ENCODE assay signal across 8 cellular contexts in the genomic region with DNA sequence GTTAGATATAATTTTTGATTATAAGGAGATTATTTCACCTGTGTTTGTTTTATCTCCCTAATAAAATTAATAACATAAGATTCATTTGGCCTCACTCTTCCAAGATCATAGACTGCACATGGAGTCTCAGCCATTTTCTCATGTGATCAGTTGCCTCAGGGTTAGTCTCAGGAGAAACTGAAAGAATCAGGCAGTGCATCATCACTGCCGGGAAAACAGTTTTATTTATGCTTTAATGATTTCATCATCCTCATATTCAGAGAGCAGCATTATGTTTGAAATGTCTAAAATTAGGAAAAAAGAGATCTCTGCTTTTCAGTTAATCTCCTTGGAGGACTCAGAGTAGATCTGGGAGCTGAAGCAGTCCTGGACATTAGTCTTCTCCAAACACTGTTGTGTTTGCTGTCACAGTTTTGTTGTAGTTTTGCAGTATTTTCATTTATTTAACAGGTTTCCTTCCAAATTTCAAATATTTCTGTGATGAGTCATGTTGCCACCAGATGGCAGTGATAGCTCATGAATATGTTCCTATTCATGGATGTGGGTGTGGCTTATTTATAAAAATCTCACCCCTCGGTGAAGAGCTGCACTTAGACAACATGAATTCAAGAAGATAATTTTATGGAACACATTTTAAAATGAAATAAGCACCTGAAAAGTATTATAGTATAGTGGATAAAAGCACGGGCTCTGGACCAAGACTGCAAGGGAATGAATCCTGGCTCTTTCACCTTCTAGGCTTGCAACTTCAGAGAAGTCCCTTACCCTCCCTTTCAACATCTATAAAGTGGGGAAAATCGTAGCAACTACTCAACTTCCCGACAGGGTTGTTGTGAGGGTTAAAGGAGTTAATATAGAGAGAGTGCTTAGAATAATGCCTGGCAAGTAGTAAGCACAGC. TPM values are rescaled to one million over a fixed set of nuclear protein-coding genes. Genes with fewer than 3 reads are reported as not detected.
DNase-seq lines count a peak whose midpoint lies in the region; ATAC-seq and TF ChIP-seq lines count a peak whose summit lies in the region.

No MANE protein-coding gene starts in this region.

- POLR2A ChIA-PET in activated CD8-positive, alpha-beta T cell treated with anti-CD3 and anti-CD28 coated beads for 36 hours (lab: Charles Lee), result interaction anchor here (1.7 kb wide), 1 partner anchor 115 kb away, joined by 4 read pairs; no protein-coding TSS in a partner anchor

- peak; percentile 49 for ATAC-seq in activated CD8-positive, alpha-beta T cell treated with anti-CD3 and anti-CD28 coated beads for 36 hours
- peak; percentile 62 to 88 (median 76) for ATAC-seq in psoas muscle
- no peak for ATAC-seq in GM18520 (IDR thresholded peaks at IDR 0.05; ENCODE audit: unreplicated experiment)

- peaks cover 4% of the 10 kb centered on the region for H3K4me1 ChIP-seq in psoas muscle

- H3K4me1 Mint-ChIP-seq in activated CD8-positive, alpha-beta T cell treated with anti-CD3 and anti-CD28 coated beads for 36 hours (ENCODE audit: low read depth), result no peaks in the 10 kb centered on the region
- no peaks in the 10 kb centered on the region for H3K4me1 Mint-ChIP-seq in glutamatergic neuron (ENCODE audit: low read depth, unreplicated experiment)

- H3K27me3 Mint-ChIP-seq in activated CD8-positive, alpha-beta T cell treated with anti-CD3 and anti-CD28 coated beads for 36 hours, result no peaks in the 10 kb centered on the region
- peaks cover 4% of the 10 kb centered on the region for H3K27me3 Mint-ChIP-seq in glutamatergic neuron (ENCODE audit: unreplicated experiment)

- peak; percentile 36 for DNase-seq in CMK (ENCODE audit: low read depth)
- DNase-seq in GM20000 (ENCODE audit: low spot score), result peak; percentile 52
- peak; percentile 19 for DNase-seq in NCI-H2196 treated with DMSO at 0.1 percent for 48 hours (lab: John Stamatoyannopoulos, UW; ENCODE audit: unreplicated experiment)
- DNase-seq in activated CD8-positive, alpha-beta T cell treated with anti-CD3 and anti-CD28 coated beads for 36 hours, result peak; percentile 27
- DNase-seq in glutamatergic neuron, result no peak
- DNase-seq in psoas muscle, result no peak
- no peak for DNase-seq in cortex of kidney (lab: John Stamatoyannopoulos, UW)

- H3K27ac ChIP-seq in psoas muscle, result peak overlapping the region; percentile 34

- H3K9me3 ChIP-seq in psoas muscle, result no peaks in the 10 kb centered on the region

- H3K4me3 ChIP-seq in psoas muscle, result no peak overlapping the region

- intact Hi-C loops in activated CD8-positive, alpha-beta T cell treated with anti-CD3 and anti-CD28 coated beads for 36 hours (cut with micrococcal nuclease), result loop anchor here (10.0 kb wide), 1 partner anchor 111 kb away; no protein-coding TSS in a partner anchor
- intact Hi-C loops in psoas muscle (cut with DNase I), result loop anchor here in 1 of 2 donors (10.0 kb wide), 2 partner anchors 371 to 621 kb away; no protein-coding TSS in a partner anchor

- CTCF ChIA-PET in activated CD8-positive, alpha-beta T cell treated with anti-CD3 and anti-CD28 coated beads for 36 hours (lab: Charles Lee), result interaction anchor here (0.7 to 2.9 kb wide), 23 partner anchors 8 to 619 kb away, joined by 3 to 41 read pairs (median 4); partner anchors contain the start of gene CHD1L

- no peak overlapping the region for H3K4me3 Mint-ChIP-seq in activated CD8-positive, alpha-beta T cell treated with anti-CD3 and anti-CD28 coated beads for 36 hours
- no peak overlapping the region for H3K4me3 Mint-ChIP-seq in glutamatergic neuron (ENCODE audit: unreplicated experiment)

- no peaks in the 10 kb centered on the region for H3K9me3 Mint-ChIP-seq in activated CD8-positive, alpha-beta T cell treated with anti-CD3 and anti-CD28 coated beads for 36 hours
- no peaks in the 10 kb centered on the region for H3K9me3 Mint-ChIP-seq in glutamatergic neuron (ENCODE audit: unreplicated experiment)

- 17 to 31% (median 19%) methylated on average over 5 of the region's 5 CpGs for WGBS in psoas muscle, 3 donors

- H3K27me3 ChIP-seq in psoas muscle (ENCODE audit: insufficient read depth in 3 of 3, low read length in 2 of 3), result no peaks in the 10 kb centered on the region

- H3K36me3 Mint-ChIP-seq in activated CD8-positive, alpha-beta T cell treated with anti-CD3 and anti-CD28 coated beads for 36 hours (ENCODE audit: low read depth), result peaks cover 56% of the 10 kb centered on the region
- H3K36me3 Mint-ChIP-seq in glutamatergic neuron (ENCODE audit: unreplicated experiment), result no peaks in the 10 kb centered on the region

- TF ChIP-seq CTCF in GM20000 (IDR thresholded peaks at IDR 0.05; ENCODE audit: extremely low read depth, missing control alignments) (peak; percentile 30), glutamatergic neuron (IDR thresholded peaks at IDR 0.05; ENCODE audit: partially characterized antibody, unreplicated experiment) (peak; percentile 52), psoas muscle (IDR thresholded peaks at IDR 0.05) (peak; percentile 47)
- peak; percentile 63 for TF ChIP-seq CTCF in activated CD8-positive, alpha-beta T cell treated with anti-CD3 and anti-CD28 coated beads for 36 hours (IDR thresholded peaks at IDR 0.05)

- H3K36me3 ChIP-seq in psoas muscle (ENCODE audit: insufficient read depth in 1 of 2, low read depth in 1 of 2), result peaks cover 13 to 82% of the 10 kb centered on the region in 2 donors

- H3K27ac Mint-ChIP-seq in activated CD8-positive, alpha-beta T cell treated with anti-CD3 and anti-CD28 coated beads for 36 hours, result no peak overlapping the region
- H3K27ac Mint-ChIP-seq in glutamatergic neuron (ENCODE audit: unreplicated experiment), result no peak overlapping the region

RNA-seq across cellular contexts. Expression of gene CHD1L, which starts 31.2 kb away (rescaled TPM):
- total RNA-seq in activated CD8-positive, alpha-beta T cell treated with anti-CD3 and anti-CD28 coated beads for 36 hours, result 10 to 100 TPM; 80.5 to 81.1 TPM
- total RNA-seq in glutamatergic neuron (ENCODE audit: unreplicated experiment) (35.2 TPM), psoas muscle (10 to 100 TPM; 15.9 to 20.5 (median 18.9) TPM)
- polyA plus RNA-seq in psoas muscle, result 10 to 100 TPM in 2 of 3 donors, 1 to 10 TPM in 1; 4.8 to 11.6 (median 10.9) TPM

RNA-seq across cellular contexts. Expression of gene FMO5, which starts 48.5 kb away (rescaled TPM):
- total RNA-seq in activated CD8-positive, alpha-beta T cell treated with anti-CD3 and anti-CD28 coated beads for 36 hours, result under 1 TPM in 1 of 2 experiments, not detected in 1; 0.16 TPM
- total RNA-seq in glutamatergic neuron (ENCODE audit: unreplicated experiment) (0.25 TPM), psoas muscle (1 to 10 TPM in 1 of 4 donors, under 1 TPM in 3; 0.30 to 1.4 (median 0.92) TPM)
- under 1 TPM; 0.35 to 0.53 (median 0.47) TPM for polyA plus RNA-seq in psoas muscle

Comparison
In these comparisons a context has a peak if more than half of its experiments do, and no peak if none do; other contexts are left out.
1. DNase-seq: peak in CMK (single experiment), GM20000 (single experiment), NCI-H2196 treated with DMSO at 0.1 percent for 48 hours (single experiment) and activated CD8-positive, alpha-beta T cell treated with anti-CD3 and anti-CD28 coated beads for 36 hours (single experiment); none in glutamatergic neuron (single experiment), psoas muscle (0 of 2) and cortex of kidney (single experiment).
2. Peak in every context shown above with its lines, with median percentiles within 50 percentile points of each other: CTCF ChIP-seq.